24 cellular contexts compared by ENCODE assay signal in genomic region chr17:60857521-60857920, GRCh38.
"Had no signal": no experiment of that assay in that cellular context is flagged by ENCODE, and none has a peak within 500 bp of the region (broad histone marks: within the 10 kb centered on the region; RNA-seq: fewer than 3 reads in every experiment).

No MANE protein-coding gene starts in this region.

- H3K27ac ChIP-seq: brain microvascular endothelial cell, cardiac muscle cell, SK-N-MC, WERI-Rb-1 had no signal

- H3K4me3 ChIP-seq: cardiac muscle cell, SK-N-MC had no signal

- H3K27me3 ChIP-seq: brain microvascular endothelial cell, cardiac muscle cell had no signal

- DNase-seq: activated CD4-positive, alpha-beta memory T cell treated with anti-CD3 and anti-CD28 coated beads, Interleukin-2, amount 10 ng/mL, durations not matched to agents 7 days and 5 days; activated CD4-positive, alpha-beta T cell treated with anti-CD3 and anti-CD28 coated beads for 36 hours; activated CD4-positive, alpha-beta T cell treated with anti-CD3 and anti-CD28 coated beads, Interleukin-2, amount 50 U/mL, for 1 hour; activated gamma-delta T cell; activated naive CD4-positive, alpha-beta T cell treated with anti-CD3 and anti-CD28 coated beads for 36 hours; activated T-cell treated with anti-CD3 and anti-CD28 coated beads for 4 hours; activated T-cell treated with anti-CD3 and anti-CD28 coated beads, Interleukin-2, amount 50 U/mL, for 48 hours; brain microvascular endothelial cell; MM.1S; NCI-H1105; NCI-H1436; NCI-H187 treated with DMSO at 0.1 percent for 48 hours; NCI-H2081 treated with DMSO at 0.1 percent for 48 hours; NCI-H446; NCI-H524; NCI-H748 treated with DMSO at 0.1 percent for 48 hours; RPMI8226; T-helper 1 cell; WERI-Rb-1 had no signal

- H3K36me3 ChIP-seq: brain microvascular endothelial cell, cardiac muscle cell, WERI-Rb-1 had no signal

- ATAC-seq: activated CD4-positive, alpha-beta T cell treated with anti-CD3 and anti-CD28 coated beads for 36 hours; activated T-helper 17 cell treated with anti-CD3 and anti-CD28 coated beads, Interleukin-2, amount 50 U/mL, for 72 hours; Panc1; Right ventricle myocardium inferior had no signal
